ENCODE assay signal across 1 cellular context in the genomic region with DNA sequence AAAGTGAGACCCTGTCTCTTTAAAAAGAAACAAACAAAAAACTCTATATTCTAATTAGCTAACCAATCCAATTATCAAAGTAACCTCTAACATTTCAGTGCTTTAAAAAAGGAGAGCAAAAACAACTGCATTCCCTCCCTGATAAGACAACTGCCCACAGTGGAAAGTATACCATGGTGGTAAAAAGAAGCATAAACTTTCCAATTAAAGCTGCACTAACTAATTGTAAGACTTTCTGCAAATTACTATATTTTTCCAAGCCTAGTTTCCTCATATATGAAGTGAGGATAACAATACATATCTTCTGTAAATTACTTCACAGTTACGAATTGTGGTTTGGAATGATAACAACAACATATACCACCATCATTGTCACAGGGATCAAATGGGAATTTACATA.
TF ChIP-seq lines count a peak whose summit lies in the region.

No MANE protein-coding gene starts in this region.

TF ChIP-seq in endothelial cell of umbilical vein, 7 proteins besides CTCF, POLR2A, EP300 and RAD21:
- no peak for TF ChIP-seq JUN (IDR thresholded peaks at IDR 0.05; ENCODE audit: borderline replicate concordance, insufficient read depth, insufficient read length, low read depth)
- no peak for TF ChIP-seq POLR2AphosphoS5 (IDR thresholded peaks at IDR 0.05; ENCODE audit: insufficient read depth, low read depth, low read length)
- no peak for TF ChIP-seq GATA2 (IDR thresholded peaks at IDR 0.05; ENCODE audit: insufficient read depth, insufficient read length, low read depth, low read length)
- no peak for TF ChIP-seq MYC (IDR thresholded peaks at IDR 0.05; ENCODE audit: low read depth, low read length)
- no peak for TF ChIP-seq FOS (IDR thresholded peaks at IDR 0.05; ENCODE audit: borderline replicate concordance, insufficient read depth, low read length)
- TF ChIP-seq, protein P1, sequence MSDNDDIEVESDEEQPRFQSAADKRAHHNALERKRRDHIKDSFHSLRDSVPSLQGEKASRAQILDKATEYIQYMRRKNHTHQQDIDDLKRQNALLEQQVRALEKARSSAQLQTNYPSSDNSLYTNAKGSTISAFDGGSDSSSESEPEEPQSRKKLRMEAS (IDR thresholded peaks at IDR 0.05; ENCODE audit: insufficient read depth, insufficient read length): no peak
- no peak for TF ChIP-seq EZH2 (IDR thresholded peaks at IDR 0.05; ENCODE audit: borderline replicate concordance, low read depth, low read length, severe bottlenecking)
TF ChIP-seq in endothelial cell of umbilical vein: peak in this region for 0.
